Comparison of ENCODE assay signal across 27 cellular contexts in the genomic region with DNA sequence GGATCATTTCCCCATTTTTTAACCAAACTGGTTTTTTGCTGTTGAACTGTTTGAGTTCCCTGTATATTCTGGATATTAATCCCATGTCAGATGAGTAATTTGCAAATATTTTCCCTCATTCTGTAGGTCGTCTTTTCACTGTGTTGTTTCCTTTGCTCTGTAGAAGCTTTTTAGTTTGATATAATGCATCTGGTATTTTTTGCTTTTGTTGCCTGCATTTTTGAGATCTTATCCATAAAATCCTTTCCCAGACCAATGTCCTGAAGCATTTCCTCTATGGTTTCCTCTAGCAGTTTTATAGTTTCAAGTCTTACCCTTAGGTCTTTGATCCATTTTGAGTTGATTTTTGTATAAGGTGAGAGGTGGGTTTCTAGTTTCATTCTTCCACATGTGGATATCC.
"Had no signal": no experiment of that assay in that cellular context is flagged by ENCODE, and none has a peak within 500 bp of the region (broad histone marks: within the 10 kb centered on the region; RNA-seq: fewer than 3 reads in every experiment).

No MANE protein-coding gene starts in this region.

- FAIRE-seq: frontal cortex had no signal

- H3K4me3 ChIP-seq: ascending aorta, breast epithelium, cardiac muscle cell, coronary artery had no signal

- H3K36me3 ChIP-seq: breast epithelium, cardiac muscle cell, WERI-Rb-1 had no signal

- H3K4me1 ChIP-seq: ascending aorta, breast epithelium had no signal

- ATAC-seq: activated CD4-positive, CD25-positive, alpha-beta regulatory T cell treated with anti-CD3 and anti-CD28 coated beads, Interleukin-2, amount 50 U/mL, for 24 hours; activated CD8-positive, alpha-beta T cell treated with anti-CD3 and anti-CD28 coated beads for 36 hours; activated naive CD4-positive, alpha-beta T cell treated with anti-CD3 and anti-CD28 coated beads, Interleukin-2, amount 50 U/mL, for 72 hours; activated T-cell treated with anti-CD3 and anti-CD28 coated beads, Interleukin-2, amount 50 U/mL, for 4 hours; activated T-helper 17 cell treated with anti-CD3 and anti-CD28 coated beads, Interleukin-2, amount 50 U/mL, for 72 hours; effector memory CD8-positive, alpha-beta T cell; esophagus mucosa; T-helper 17 cell had no signal

- DNase-seq: activated B cell treated with CpG ODN at 0.5 μM for 24 hours; activated CD4-positive, alpha-beta T cell treated with anti-CD3 and anti-CD28 coated beads for 48 hours; activated CD4-positive, alpha-beta T cell treated with anti-CD3 and anti-CD28 coated beads, Interleukin-2, amount 50 U/mL, for 1 hour; activated CD4-positive, alpha-beta T cell treated with anti-CD3 and anti-CD28 coated beads, Interleukin-2, amount 50 U/mL, for 48 hours; activated CD8-positive, alpha-beta memory T cell treated with anti-CD3 and anti-CD28 coated beads for 24 hours; activated CD8-positive, alpha-beta T cell treated with anti-CD3 and anti-CD28 coated beads for 36 hours; activated effector memory CD4-positive, alpha-beta T cell treated with anti-CD3 and anti-CD28 coated beads, Interleukin-2, amount 50 U/mL, for 16 hours; activated naive CD4-positive, alpha-beta T cell treated with anti-CD3 and anti-CD28 coated beads, Interleukin-2, amount 10 ng/mL, durations not matched to agents 7 days and 5 days; activated naive CD8-positive, alpha-beta T cell treated with anti-CD3 and anti-CD28 coated beads, Interleukin-2, amount 10 ng/mL, durations not matched to agents 7 days and 5 days; activated T-cell treated with anti-CD3 and anti-CD28 coated beads, Interleukin-2, amount 50 U/mL, for 4 hours; effector CD4-positive, alpha-beta T cell; effector memory CD8-positive, alpha-beta T cell; foreskin fibroblast; head of caudate nucleus; hippocampal formation; T-helper 17 cell; T1000; WERI-Rb-1 had no signal

- H3K27ac ChIP-seq: ascending aorta, breast epithelium, cardiac muscle cell, coronary artery, WERI-Rb-1 had no signal
